21 cellular contexts compared by ENCODE assay signal in the genomic region with DNA sequence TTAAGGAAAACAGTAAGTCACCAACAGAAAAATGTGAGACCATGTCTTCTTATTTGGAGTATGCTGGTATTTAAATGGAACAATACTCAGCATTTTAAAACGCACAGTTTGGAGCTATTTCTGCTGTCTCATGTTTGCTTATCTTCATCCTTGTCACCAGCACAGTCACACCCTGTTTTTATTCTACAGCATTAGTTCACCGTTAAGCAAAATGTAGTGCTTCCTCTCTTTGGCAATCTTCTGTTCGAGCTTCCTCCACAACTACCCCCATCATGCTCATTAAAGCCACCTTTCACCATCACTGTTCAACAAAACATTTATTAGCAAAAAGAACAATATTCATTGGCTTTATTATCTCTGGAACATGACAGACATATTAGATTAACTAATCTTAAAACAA.
"Had no signal": no experiment of that assay in that cellular context is flagged by ENCODE, and none has a peak within 500 bp of the region (broad histone marks: within the 10 kb centered on the region; RNA-seq: fewer than 3 reads in every experiment).

No MANE protein-coding gene starts in this region.

- H3K27me3 ChIP-seq: cardiac muscle cell, heart left ventricle, left lung, upper lobe of left lung had no signal

- DNase-seq: activated B cell treated with CpG ODN at 0.5 μM for 24 hours; activated CD4-positive, alpha-beta T cell treated with anti-CD3 and anti-CD28 coated beads, Interleukin-2, amount 10 ng/mL, durations not matched to agents 24 days and 14 days; activated naive CD4-positive, alpha-beta T cell treated with anti-CD3 and anti-CD28 coated beads for 36 hours; heart left ventricle; islet precursor cell; left lung; occipital lobe; right cardiac atrium; stimulated activated CD4-positive, alpha-beta T cell treated with anti-CD3 and anti-CD28 coated beads, Interleukin-1b, Interleukin-23, amount 100 ng/mL, for 48 hours; stimulated activated naive CD4-positive, alpha-beta T cell; substantia nigra; T1000; upper lobe of left lung had no signal

- H3K4me1 Mint-ChIP-seq: activated B cell treated with CpG ODN at 0.5 μM for 24 hours; activated CD4-positive, alpha-beta T cell treated with anti-CD3 and anti-CD28 coated beads, Interleukin-2, amount 10 ng/mL, durations not matched to agents 24 days and 14 days; activated T-helper 17 cell treated with anti-CD3 and anti-CD28 coated beads, Interleukin-2, amount 50 U/mL, for 72 hours had no signal

- H3K36me3 ChIP-seq: cardiac muscle cell, heart left ventricle, left lung, upper lobe of left lung had no signal

- H3K36me3 Mint-ChIP-seq: natural killer cell treated with Interleukin-12 subunit alpha and Interleukin-12 subunit beta and Interleukin-15 and Interleukin-18, amount 100 ng/mL, for 72 hours had no signal

- FAIRE-seq: astrocyte, endothelial cell of umbilical vein, frontal cortex had no signal

- H3K9me3 ChIP-seq: left lung, upper lobe of left lung had no signal

- H3K27me3 Mint-ChIP-seq: progenitor cell of endocrine pancreas had no signal

- H3K27ac Mint-ChIP-seq: activated B cell treated with CpG ODN at 0.5 μM for 24 hours; activated CD4-positive, alpha-beta T cell treated with anti-CD3 and anti-CD28 coated beads, Interleukin-2, amount 10 ng/mL, durations not matched to agents 24 days and 14 days; activated naive CD4-positive, alpha-beta T cell treated with anti-CD3 and anti-CD28 coated beads for 36 hours; activated T-helper 17 cell treated with anti-CD3 and anti-CD28 coated beads, Interleukin-2, amount 50 U/mL, for 72 hours; natural killer cell treated with Interleukin-12 subunit alpha and Interleukin-12 subunit beta and Interleukin-15 and Interleukin-18, amount 100 ng/mL, for 72 hours; progenitor cell of endocrine pancreas had no signal

- H3K4me3 Mint-ChIP-seq: activated B cell treated with CpG ODN at 0.5 μM for 24 hours; activated CD4-positive, alpha-beta T cell treated with anti-CD3 and anti-CD28 coated beads, Interleukin-2, amount 10 ng/mL, durations not matched to agents 24 days and 14 days; activated naive CD4-positive, alpha-beta T cell treated with anti-CD3 and anti-CD28 coated beads for 36 hours; activated T-helper 17 cell treated with anti-CD3 and anti-CD28 coated beads, Interleukin-2, amount 50 U/mL, for 72 hours; natural killer cell treated with Interleukin-12 subunit alpha and Interleukin-12 subunit beta and Interleukin-15 and Interleukin-18, amount 100 ng/mL, for 72 hours had no signal

- H3K4me2 ChIP-seq: smooth muscle cell had no signal

- H3K9me3 Mint-ChIP-seq: activated B cell treated with CpG ODN at 0.5 μM for 24 hours; activated CD4-positive, alpha-beta T cell treated with anti-CD3 and anti-CD28 coated beads, Interleukin-2, amount 10 ng/mL, durations not matched to agents 24 days and 14 days; activated naive CD4-positive, alpha-beta T cell treated with anti-CD3 and anti-CD28 coated beads for 36 hours; activated T-helper 17 cell treated with anti-CD3 and anti-CD28 coated beads, Interleukin-2, amount 50 U/mL, for 72 hours; natural killer cell treated with Interleukin-12 subunit alpha and Interleukin-12 subunit beta and Interleukin-15 and Interleukin-18, amount 100 ng/mL, for 72 hours had no signal

- H3K4me3 ChIP-seq: cardiac muscle cell, heart left ventricle, left lung, smooth muscle cell, upper lobe of left lung had no signal

- H3K27ac ChIP-seq: cardiac muscle cell, upper lobe of left lung had no signal

- ATAC-seq: activated T-helper 17 cell treated with anti-CD3 and anti-CD28 coated beads, Interleukin-2, amount 50 U/mL, for 72 hours; heart left ventricle; left lung; natural killer cell treated with Interleukin-12 subunit alpha and Interleukin-12 subunit beta and Interleukin-15 and Interleukin-18, amount 100 ng/mL, for 72 hours had no signal
